ENCODE assay signal across 7 cellular contexts in genomic region chr15:58934974-58935373, GRCh38. TPM values are rescaled to one million over a fixed set of nuclear protein-coding genes. Genes with fewer than 3 reads are reported as not detected.
DNase-seq lines count a peak whose midpoint lies in the region; TF ChIP-seq lines count a peak whose summit lies in the region.
"Not testable (repeated sequence)": the region's sequence is repeated elsewhere in the genome, so short reads cannot be mapped to it uniquely, and the experiment has no call there.

No MANE protein-coding gene starts in this region.

- not testable (repeated sequence) for TF ChIP-seq CTCF in MM.1S (IDR thresholded peaks at IDR 0.05; ENCODE audit: low read length); WERI-Rb-1 (IDR thresholded peaks at IDR 0.05; ENCODE audit: low read depth, low read length); endodermal cell (conservative IDR thresholded peaks at IDR 0.05); mesothelial cell of epicardium (IDR thresholded peaks at IDR 0.05; ENCODE audit: unreplicated experiment)

- H3K4me3 Mint-ChIP-seq in CD8-positive, alpha-beta memory T cell, result peak overlapping the region in 6 of 7 donors; percentile 13 to 97 (median 93)
- peak overlapping the region; percentile 91 for H3K4me3 Mint-ChIP-seq in activated naive CD4-positive, alpha-beta T cell treated with anti-CD3 and anti-CD28 coated beads, Interleukin-2, amount 50 U/mL, for 24 hours
- peak overlapping the region; percentile 94 for H3K4me3 Mint-ChIP-seq in endodermal cell
- peak overlapping the region; percentile 98 for H3K4me3 Mint-ChIP-seq in mesothelial cell of epicardium

- H2BK5ac ChIP-seq in trophoblast cell (ENCODE audit: low read depth, low read length, poor library complexity), result not testable (repeated sequence)

- peak overlapping the region; percentile 60 for H4K8ac ChIP-seq in trophoblast cell (ENCODE audit: low read depth, low read length)

- H3K4me1 Mint-ChIP-seq in CD8-positive, alpha-beta memory T cell, result peaks cover 30 to 36% (median 33%) of the 10 kb centered on the region in 3 donors
- peaks cover 13% of the 10 kb centered on the region for H3K4me1 Mint-ChIP-seq in activated naive CD4-positive, alpha-beta T cell treated with anti-CD3 and anti-CD28 coated beads, Interleukin-2, amount 50 U/mL, for 24 hours
- H3K4me1 Mint-ChIP-seq in endodermal cell (peaks cover 11% of the 10 kb centered on the region), mesothelial cell of epicardium (peaks cover 25% of the 10 kb centered on the region)

- not testable (repeated sequence) for H3K14ac ChIP-seq in trophoblast cell (ENCODE audit: low read length)

- H3K79me2 ChIP-seq in MM.1S (ENCODE audit: low read length), result peaks cover 28% of the 10 kb centered on the region
- peaks cover 14% of the 10 kb centered on the region for H3K79me2 ChIP-seq in trophoblast cell (ENCODE audit: control insufficient read depth, insufficient read depth, low read length, poor library complexity)

- H3K4me2 ChIP-seq in MM.1S (ENCODE audit: low read depth, low read length), result peak overlapping the region; percentile 70; the same call in 1 of the 2 replicates
- H3K4me2 ChIP-seq in trophoblast cell (ENCODE audit: low read length), result not testable (repeated sequence)

- POLR2A ChIA-PET in CD8-positive, alpha-beta memory T cell (lab: Charles Lee), result not testable (repeated sequence)

- not testable (repeated sequence) for H2BK12ac ChIP-seq in trophoblast cell (ENCODE audit: low read length)

- H3K9me3 Mint-ChIP-seq in CD8-positive, alpha-beta memory T cell; activated naive CD4-positive, alpha-beta T cell treated with anti-CD3 and anti-CD28 coated beads, Interleukin-2, amount 50 U/mL, for 24 hours; endodermal cell; mesothelial cell of epicardium: not testable (repeated sequence)

- not testable (repeated sequence) for H3K23ac ChIP-seq in trophoblast cell (ENCODE audit: low read length)

- H3K9ac ChIP-seq in MM.1S (ENCODE audit: low read length); endodermal cell (ENCODE audit: extremely low read depth, low read length, poor library complexity, severe bottlenecking); trophoblast cell (ENCODE audit: low read length): not testable (repeated sequence)

- peaks cover 23% of the 10 kb centered on the region for H3F3A ChIP-seq in MM.1S (ENCODE audit: insufficient read depth, low read length)

- not testable (repeated sequence) for H4K20me1 ChIP-seq in MM.1S (ENCODE audit: insufficient read depth, low read length)

- H2BK120ac ChIP-seq in trophoblast cell (ENCODE audit: insufficient read depth, low read length, poor library complexity), result peak overlapping the region; percentile 13

- H3K9me3 ChIP-seq in CD8-positive, alpha-beta memory T cell (ENCODE audit: low read length); MM.1S (replicated peaks; ENCODE audit: insufficient read depth, low read length); WERI-Rb-1 (ENCODE audit: severe bottlenecking); endodermal cell (ENCODE audit: control insufficient read depth, low read length); trophoblast cell (ENCODE audit: insufficient read depth, low read depth, low read length): not testable (repeated sequence)

- CTCF ChIA-PET in CD8-positive, alpha-beta memory T cell (lab: Charles Lee), result not testable (repeated sequence)

- peaks cover 12% of the 10 kb centered on the region for H3K4me1 ChIP-seq in CD8-positive, alpha-beta memory T cell (ENCODE audit: insufficient read depth, low read length)
- H3K4me1 ChIP-seq in MM.1S (ENCODE audit: low read length) (peaks cover 12% of the 10 kb centered on the region), endodermal cell (ENCODE audit: control insufficient read depth, insufficient read depth, low read length) (peaks cover 11% of the 10 kb centered on the region)
- H3K4me1 ChIP-seq in trophoblast cell (ENCODE audit: control insufficient read depth in 1 of 2, insufficient read depth in 2 of 2, low read length in 2 of 2), result not testable (repeated sequence)

- peak overlapping the region; percentile 84 to 100 (median 98) for H3K27ac Mint-ChIP-seq in CD8-positive, alpha-beta memory T cell
- peak overlapping the region; percentile 99 for H3K27ac Mint-ChIP-seq in activated naive CD4-positive, alpha-beta T cell treated with anti-CD3 and anti-CD28 coated beads, Interleukin-2, amount 50 U/mL, for 24 hours
- H3K27ac Mint-ChIP-seq in endodermal cell, result peak overlapping the region; percentile 98
- peak overlapping the region; percentile 96 for H3K27ac Mint-ChIP-seq in mesothelial cell of epicardium

- not testable (repeated sequence) for H3K9me2 ChIP-seq in MM.1S (replicated peaks; ENCODE audit: insufficient read depth, low read length)

- peaks cover 0 to 19% (median 0%) of the 10 kb centered on the region in 3 donors for H3K36me3 Mint-ChIP-seq in CD8-positive, alpha-beta memory T cell
- not testable (repeated sequence) for H3K36me3 Mint-ChIP-seq in activated naive CD4-positive, alpha-beta T cell treated with anti-CD3 and anti-CD28 coated beads, Interleukin-2, amount 50 U/mL, for 24 hours; endodermal cell (ENCODE audit: low read depth); mesothelial cell of epicardium

- H3K27me3 ChIP-seq in CD8-positive, alpha-beta memory T cell (ENCODE audit: insufficient read depth, low read length, poor library complexity, severe bottlenecking); MM.1S (replicated peaks; ENCODE audit: insufficient read depth, low read length); WERI-Rb-1 (ENCODE audit: insufficient read depth, low read depth, severe bottlenecking); endodermal cell (ENCODE audit: control insufficient read depth, insufficient read depth, low read length, poor library complexity, severe bottlenecking); trophoblast cell (ENCODE audit: insufficient read depth, low read length): not testable (repeated sequence)

- WGBS in endodermal cell (ENCODE audit: insufficient coverage in 1 of 2, insufficient read length in 1 of 2), 2 experiments, result 96% methylated on average over 8 of the region's 8 CpGs
- no CpG with 5 or more reads among the region's 8 CpGs for WGBS in trophoblast cell (ENCODE audit: extremely low coverage, insufficient coverage, insufficient read length)

- H2AK5ac ChIP-seq in trophoblast cell (ENCODE audit: low read length), result not testable (repeated sequence)

- not testable (repeated sequence) for H3K27me3 Mint-ChIP-seq in CD8-positive, alpha-beta memory T cell; activated naive CD4-positive, alpha-beta T cell treated with anti-CD3 and anti-CD28 coated beads, Interleukin-2, amount 50 U/mL, for 24 hours; endodermal cell (ENCODE audit: insufficient read depth); mesothelial cell of epicardium (ENCODE audit: low read depth)

- H4K12ac ChIP-seq in trophoblast cell (ENCODE audit: low read depth, low read length), result not testable (repeated sequence)

- peak overlapping the region; percentile 14 for H4K91ac ChIP-seq in trophoblast cell (ENCODE audit: low read depth, low read length)

- not testable (repeated sequence) for H3K27ac ChIP-seq in CD8-positive, alpha-beta memory T cell (ENCODE audit: low read depth, low read length); MM.1S (ENCODE audit: low read length); endodermal cell (ENCODE audit: low read depth, low read length); trophoblast cell (ENCODE audit: low read depth, low read length)
- H3K27ac ChIP-seq in WERI-Rb-1, result peak overlapping the region; percentile 38

- H3K4ac ChIP-seq in trophoblast cell (ENCODE audit: low read depth, low read length), result not testable (repeated sequence)

- H3K36me3 ChIP-seq in CD8-positive, alpha-beta memory T cell (ENCODE audit: insufficient read depth, low read length); MM.1S (replicated peaks; ENCODE audit: insufficient read depth, low read length); endodermal cell (ENCODE audit: control insufficient read depth, insufficient read depth, low read length); trophoblast cell (ENCODE audit: control insufficient read depth in 1 of 2, insufficient read depth in 2 of 2, low read length in 2 of 2): not testable (repeated sequence)
- peaks cover 16% of the 10 kb centered on the region for H3K36me3 ChIP-seq in WERI-Rb-1

- DNase-seq in CD8-positive, alpha-beta memory T cell; MM.1S; endodermal cell; mesothelial cell of epicardium (ENCODE audit: low spot score in 2 of 2, unreplicated experiment in 2 of 2); trophoblast cell: not testable (repeated sequence)
- DNase-seq in WERI-Rb-1, result peak; percentile 13

- H3K79me1 ChIP-seq in trophoblast cell (ENCODE audit: low read length), result peaks cover 14% of the 10 kb centered on the region

- not testable (repeated sequence) for H3K4me3 ChIP-seq in CD8-positive, alpha-beta memory T cell (ENCODE audit: low read length); MM.1S (ENCODE audit: low read length); WERI-Rb-1 (ENCODE audit: low read depth, low read length); endodermal cell (ENCODE audit: low read length); trophoblast cell (ENCODE audit: low read depth, low read length)

- H3K18ac ChIP-seq in trophoblast cell (ENCODE audit: low read length), result not testable (repeated sequence)

- H2AFZ ChIP-seq in MM.1S (ENCODE audit: low read length), result peak overlapping the region; percentile 81
- H2AFZ ChIP-seq in trophoblast cell (ENCODE audit: insufficient read depth, low read length, poor library complexity), result not testable (repeated sequence)

RNA-seq across cellular contexts. Expression of gene SLTM, which starts 1.5 kb away (rescaled TPM):
- total RNA-seq in CD8-positive, alpha-beta memory T cell, result 100 to 1,000 TPM; 111 to 113 TPM
- 91.5 TPM for polyA plus RNA-seq in CD8-positive, alpha-beta memory T cell
- total RNA-seq in endodermal cell, result 10 to 100 TPM; 77.1 to 96.8 TPM
- 80.5 TPM for polyA plus RNA-seq in endodermal cell (2013, experiment 1 of 2)
- 77.3 TPM for polyA plus RNA-seq in endodermal cell (2013, experiment 2 of 2)
- 111 to 116 TPM (median 111 TPM) in 3 replicates for total RNA-seq in mesothelial cell of epicardium
- polyA plus RNA-seq in trophoblast cell (2013), result 131 and 134 TPM in 2 replicates

RNA-seq across cellular contexts. Expression of gene RNF111, which starts 52.5 kb away (rescaled TPM):
- 10 to 100 TPM; 24.8 to 26.9 TPM for total RNA-seq in CD8-positive, alpha-beta memory T cell
- polyA plus RNA-seq in CD8-positive, alpha-beta memory T cell, result 14.8 TPM
- total RNA-seq in endodermal cell (10 to 100 TPM; 31.6 to 31.9 TPM), mesothelial cell of epicardium (41.4 to 43.0 TPM (median 42.0 TPM) in 3 replicates)
- 25.7 TPM for polyA plus RNA-seq in endodermal cell (2013, experiment 1 of 2)
- polyA plus RNA-seq in endodermal cell (2013, experiment 2 of 2), result 27.2 TPM
- 29.6 and 33.0 TPM in 2 replicates for polyA plus RNA-seq in trophoblast cell (2013)
